Comparison of ENCODE assay signal across 39 cellular contexts in genomic region chr5:13735686-13736085, GRCh38.
"Had no signal": no experiment of that assay in that cellular context is flagged by ENCODE, and none has a peak within 500 bp of the region (broad histone marks: within the 10 kb centered on the region; RNA-seq: fewer than 3 reads in every experiment).

No MANE protein-coding gene starts in this region.

- H3K4me2 ChIP-seq: PC-9 had no signal

- H3K4me3 ChIP-seq: cardiac muscle cell, PC-9, SJCRH30, SK-N-MC had no signal

- H2AFZ ChIP-seq: PC-9 had no signal

- DNase-seq: activated CD4-positive, alpha-beta memory T cell treated with anti-CD3 and anti-CD28 coated beads, Interleukin-2, amount 10 ng/mL, durations not matched to agents 7 days and 5 days; activated CD4-positive, alpha-beta T cell treated with anti-CD3 and anti-CD28 coated beads for 1 hour; activated CD4-positive, alpha-beta T cell treated with anti-CD3 and anti-CD28 coated beads for 48 hours; activated CD4-positive, CD25-positive, alpha-beta regulatory T cell; activated CD8-positive, alpha-beta memory T cell treated with anti-CD3 and anti-CD28 coated beads for 24 hours; activated CD8-positive, alpha-beta memory T cell treated with anti-CD3 and anti-CD28 coated beads, Interleukin-2, amount 10 ng/mL, durations not matched to agents 7 days and 5 days; activated CD8-positive, alpha-beta memory T cell treated with anti-CD3 and anti-CD28 coated beads, Interleukin-2, amount 50 U/mL, for 48 hours; activated effector memory CD4-positive, alpha-beta T cell treated with anti-CD3 and anti-CD28 coated beads, Interleukin-2, amount 50 U/mL, for 16 hours; activated naive CD4-positive, alpha-beta T cell; activated naive CD4-positive, alpha-beta T cell treated with anti-CD3 and anti-CD28 coated beads, Interleukin-2, amount 50 U/mL, for 16 hours; activated naive CD8-positive, alpha-beta T cell treated with anti-CD3 and anti-CD28 coated beads for 36 hours; activated T-cell treated with anti-CD3 and anti-CD28 coated beads, Interleukin-2, amount 50 U/mL, for 48 hours; amniotic stem cell; aorta; Kasumi-1; KG1; MM.1S; MV-4-11; NCI-H1092 treated with DMSO at 0.1 percent for 48 hours; NCI-H1417; NCI-H146; NCI-H187; NCI-H2029 treated with DMSO at 0.1 percent for 48 hours; NCI-H2107; NCI-H226; NCI-H446 treated with DMSO at 0.1 percent for 48 hours; NCI-H524; NCI-H69; NK-92 treated with Interleukin-12 subunit alpha and Interleukin-12 subunit beta, amount 100 ng/mL, for 24 hours; PC-9; Right ventricle myocardium superior; SJCRH30; T1000; WERI-Rb-1 had no signal

- H3K27me3 Mint-ChIP-seq: activated CD4-positive, alpha-beta memory T cell treated with anti-CD3 and anti-CD28 coated beads, Interleukin-2, amount 10 ng/mL, durations not matched to agents 7 days and 5 days; activated CD8-positive, alpha-beta memory T cell treated with anti-CD3 and anti-CD28 coated beads, Interleukin-2, amount 10 ng/mL, durations not matched to agents 7 days and 5 days; activated naive CD8-positive, alpha-beta T cell treated with anti-CD3 and anti-CD28 coated beads for 36 hours; activated T-helper 17 cell treated with anti-CD3 and anti-CD28 coated beads, Interleukin-2, amount 50 U/mL, for 72 hours; central memory CD8-positive, alpha-beta T cell had no signal

- H3K27ac ChIP-seq: cardiac muscle cell, PC-9, RWPE1, SJCRH30, SK-N-MC, WERI-Rb-1 had no signal

- H3K27me3 ChIP-seq: cardiac muscle cell, SJCRH30 had no signal

- H3K4me1 ChIP-seq: SJCRH30 had no signal

- H3K36me3 ChIP-seq: cardiac muscle cell, SJCRH30, WERI-Rb-1 had no signal

- H3K4me3 Mint-ChIP-seq: activated CD4-positive, alpha-beta memory T cell treated with anti-CD3 and anti-CD28 coated beads, Interleukin-2, amount 10 ng/mL, durations not matched to agents 7 days and 5 days; activated CD8-positive, alpha-beta memory T cell treated with anti-CD3 and anti-CD28 coated beads, Interleukin-2, amount 10 ng/mL, durations not matched to agents 7 days and 5 days; activated naive CD8-positive, alpha-beta T cell treated with anti-CD3 and anti-CD28 coated beads for 36 hours; activated T-helper 17 cell treated with anti-CD3 and anti-CD28 coated beads, Interleukin-2, amount 50 U/mL, for 72 hours; central memory CD8-positive, alpha-beta T cell had no signal

- H3K36me3 Mint-ChIP-seq: activated CD8-positive, alpha-beta memory T cell treated with anti-CD3 and anti-CD28 coated beads, Interleukin-2, amount 10 ng/mL, durations not matched to agents 7 days and 5 days; activated naive CD8-positive, alpha-beta T cell treated with anti-CD3 and anti-CD28 coated beads for 36 hours had no signal

- H3K4me1 Mint-ChIP-seq: activated CD4-positive, alpha-beta memory T cell treated with anti-CD3 and anti-CD28 coated beads, Interleukin-2, amount 10 ng/mL, durations not matched to agents 7 days and 5 days; activated CD8-positive, alpha-beta memory T cell treated with anti-CD3 and anti-CD28 coated beads, Interleukin-2, amount 10 ng/mL, durations not matched to agents 7 days and 5 days; activated naive CD8-positive, alpha-beta T cell treated with anti-CD3 and anti-CD28 coated beads for 36 hours; activated T-helper 17 cell treated with anti-CD3 and anti-CD28 coated beads, Interleukin-2, amount 50 U/mL, for 72 hours; central memory CD8-positive, alpha-beta T cell had no signal

- ATAC-seq: activated CD8-positive, alpha-beta memory T cell treated with anti-CD3 and anti-CD28 coated beads, Interleukin-2, amount 10 ng/mL, durations not matched to agents 7 days and 5 days; activated T-helper 17 cell treated with anti-CD3 and anti-CD28 coated beads, Interleukin-2, amount 50 U/mL, for 72 hours had no signal

- H3K27ac Mint-ChIP-seq: activated CD4-positive, alpha-beta memory T cell treated with anti-CD3 and anti-CD28 coated beads, Interleukin-2, amount 10 ng/mL, durations not matched to agents 7 days and 5 days; activated CD8-positive, alpha-beta memory T cell treated with anti-CD3 and anti-CD28 coated beads, Interleukin-2, amount 10 ng/mL, durations not matched to agents 7 days and 5 days; activated naive CD8-positive, alpha-beta T cell treated with anti-CD3 and anti-CD28 coated beads for 36 hours; activated T-helper 17 cell treated with anti-CD3 and anti-CD28 coated beads, Interleukin-2, amount 50 U/mL, for 72 hours had no signal
